Comparison of ENCODE assay signal across 18 cellular contexts in the genomic region with DNA sequence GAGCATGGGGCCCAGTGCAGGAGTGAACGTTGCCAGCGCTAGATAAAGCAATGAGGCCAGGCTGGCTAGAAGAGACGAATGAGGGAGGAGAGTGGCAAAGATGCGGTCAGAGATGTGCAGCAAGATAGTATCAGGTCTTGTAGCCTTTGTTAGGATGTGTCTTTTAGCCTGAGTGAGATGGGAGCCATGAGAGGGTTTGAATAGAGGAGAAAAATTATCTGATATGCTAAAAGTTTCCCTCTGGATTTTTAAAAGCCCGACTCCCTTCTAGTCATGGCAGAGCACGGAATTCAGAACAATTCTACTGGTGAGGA. TPM values are rescaled to one million over a fixed set of nuclear protein-coding genes. Genes with fewer than 3 reads are reported as not detected.
DNase-seq lines count a peak whose midpoint lies in the region; ATAC-seq and TF ChIP-seq lines count a peak whose summit lies in the region.
"Had no signal": no experiment of that assay in that cellular context is flagged by ENCODE, and none has a peak within 500 bp of the region (broad histone marks: within the 10 kb centered on the region; RNA-seq: fewer than 3 reads in every experiment).

No MANE protein-coding gene starts in this region.

- H3K27ac ChIP-seq in BLaER1 (no peak overlapping the region), fibroblast of lung (ENCODE audit: insufficient read depth, low read length) (peak overlapping the region; percentile 79), rectal smooth muscle tissue (ENCODE audit: low read depth, low read length) (peak overlapping the region; percentile 30)
- H3K27ac ChIP-seq: neutrophil had no signal

- H3K9me3 Mint-ChIP-seq in WTC11, result no peaks in the 10 kb centered on the region
- H3K9me3 Mint-ChIP-seq in T-helper 2 cell treated with Interferon-gamma antibody and Interleukin-4, amounts not matched to agents 5 μg/mL and 100 μg/mL, for 36 hours, result no peaks in the 10 kb centered on the region

- H3K79me2 ChIP-seq in fibroblast of lung (ENCODE audit: control insufficient read depth, insufficient read depth, low read length), result no peaks in the 10 kb centered on the region

- H3K4me2 ChIP-seq in BLaER1 (peak overlapping the region; percentile 37), fibroblast of lung (ENCODE audit: extremely low read depth, insufficient read depth, low read length) (no peak overlapping the region)

- H3K36me3 Mint-ChIP-seq in WTC11, result no peaks in the 10 kb centered on the region
- H3K36me3 Mint-ChIP-seq in T-helper 2 cell treated with Interferon-gamma antibody and Interleukin-4, amounts not matched to agents 5 μg/mL and 100 μg/mL, for 36 hours (ENCODE audit: low read depth), result no peaks in the 10 kb centered on the region

- peak overlapping the region; percentile 25; the same call in 1 of the 2 replicates for H3K27ac Mint-ChIP-seq in WTC11
- H3K27ac Mint-ChIP-seq in T-helper 2 cell treated with Interferon-gamma antibody and Interleukin-4, amounts not matched to agents 5 μg/mL and 100 μg/mL, for 36 hours, result no peak overlapping the region

- no peak overlapping the region for H3K4me3 Mint-ChIP-seq in WTC11
- H3K4me3 Mint-ChIP-seq in T-helper 2 cell treated with Interferon-gamma antibody and Interleukin-4, amounts not matched to agents 5 μg/mL and 100 μg/mL, for 36 hours, result no peak overlapping the region

- H3K4me3 ChIP-seq in BLaER1 (no peak overlapping the region), fibroblast of lung (replicated peaks in 1 of 4; ENCODE audit: control extremely low read depth in 1 of 4, insufficient read depth in 1 of 4, low read depth in 3 of 4, low read length in 4 of 4) (no peak overlapping the region), rectal smooth muscle tissue (ENCODE audit: low read length) (no peak overlapping the region)
- H3K4me3 ChIP-seq: adrenal gland had no signal

- H2AFZ ChIP-seq in fibroblast of lung (ENCODE audit: low read length), result no peak overlapping the region

- DNase-seq in WTC11 (ENCODE audit: low spot score) (no peak), fibroblast of lung (ENCODE audit: low read depth in 2 of 2) (no peak), HK-2 (ENCODE audit: unreplicated experiment) (no peak)
- no peak for DNase-seq in T-helper 2 cell treated with Interferon-gamma antibody and Interleukin-4, amounts not matched to agents 5 μg/mL and 100 μg/mL, for 36 hours (ENCODE audit: low spot score)
- DNase-seq: activated CD4-positive, alpha-beta T cell treated with anti-CD3 and anti-CD28 coated beads for 48 hours; activated effector memory CD4-positive, alpha-beta T cell treated with Interleukin-2 at 50 U/mL for 16 hours; central memory CD4-positive, alpha-beta T cell; effector CD8-positive, alpha-beta T cell; kidney; NCI-H1105 treated with DMSO at 0.1 percent for 48 hours; NCI-H2171 treated with DMSO at 0.1 percent for 48 hours; right cardiac atrium had no signal

- H3K27me3 Mint-ChIP-seq in WTC11 (ENCODE audit: low read depth), result peaks cover 32% of the 10 kb centered on the region
- peaks cover 15% of the 10 kb centered on the region for H3K27me3 Mint-ChIP-seq in T-helper 2 cell treated with Interferon-gamma antibody and Interleukin-4, amounts not matched to agents 5 μg/mL and 100 μg/mL, for 36 hours (ENCODE audit: low read depth)

- H3K4me1 Mint-ChIP-seq in WTC11, result peaks cover 9% of the 10 kb centered on the region
- no peaks in the 10 kb centered on the region for H3K4me1 Mint-ChIP-seq in T-helper 2 cell treated with Interferon-gamma antibody and Interleukin-4, amounts not matched to agents 5 μg/mL and 100 μg/mL, for 36 hours (ENCODE audit: low read depth)

- H3K9me3 ChIP-seq in BLaER1 (peaks cover 9% of the 10 kb centered on the region; the same call in 1 of the 2 replicates), fibroblast of lung (ENCODE audit: control insufficient read depth, insufficient read depth, low read depth, low read length) (no peaks in the 10 kb centered on the region)
- H3K9me3 ChIP-seq: adrenal gland, neutrophil had no signal

- peaks cover 30% of the 10 kb centered on the region for H3K4me1 ChIP-seq in BLaER1
- H3K4me1 ChIP-seq in fibroblast of lung (ENCODE audit: control insufficient read depth, extremely low read depth, insufficient read depth, low read length), result peaks cover 4% of the 10 kb centered on the region
- H3K4me1 ChIP-seq in rectal smooth muscle tissue (ENCODE audit: control insufficient read depth, insufficient read depth, low read length), result no peaks in the 10 kb centered on the region

- POLR2A ChIA-PET in WTC11 (lab: Charles Lee), result interaction anchor here (0.6 kb wide), 1 partner anchor 180 kb away, joined by 5 read pairs; no protein-coding TSS in a partner anchor

- H3K36me3 ChIP-seq in BLaER1 (no peaks in the 10 kb centered on the region), fibroblast of lung (ENCODE audit: control insufficient read depth, insufficient read depth, low read length) (no peaks in the 10 kb centered on the region), rectal smooth muscle tissue (ENCODE audit: control insufficient read depth, insufficient read depth, low read length) (no peaks in the 10 kb centered on the region)
- H3K36me3 ChIP-seq: adrenal gland, neutrophil had no signal

- TF ChIP-seq CTCF in WTC11 (IDR thresholded peaks at IDR 0.05) (no peak), fibroblast of lung (conservative IDR thresholded peaks at IDR 0.05 in 1 of 2, IDR thresholded peaks at IDR 0.05 in 1 of 2; ENCODE audit: low read depth in 1 of 2, low read length in 2 of 2) (no peak)

- H3K27me3 ChIP-seq in BLaER1, result no peaks in the 10 kb centered on the region
- H3K27me3 ChIP-seq in fibroblast of lung (ENCODE audit: control insufficient read depth, insufficient read depth, low read length), result no peaks in the 10 kb centered on the region
- H3K27me3 ChIP-seq in rectal smooth muscle tissue (ENCODE audit: control insufficient read depth, insufficient read depth, low read length), result no peaks in the 10 kb centered on the region
- H3K27me3 ChIP-seq: adrenal gland had no signal

- no peaks in the 10 kb centered on the region for H4K20me1 ChIP-seq in BLaER1
- H4K20me1 ChIP-seq in fibroblast of lung (ENCODE audit: control insufficient read depth, extremely low read depth, insufficient read depth, low read length), result no peaks in the 10 kb centered on the region

- CTCF ChIA-PET in WTC11 (lab: Charles Lee), result interaction anchor here (1.7 to 3.0 kb wide), 3 partner anchors 13 to 44 kb away, joined by 9 to 21 read pairs (median 9); a partner anchor contains a TSS

- no peak for ATAC-seq in WTC11
- ATAC-seq in GM19463 (IDR thresholded peaks at IDR 0.05; ENCODE audit: unreplicated experiment), result no peak
- ATAC-seq in GM18867 (IDR thresholded peaks at IDR 0.05; ENCODE audit: unreplicated experiment), result no peak

- H3K9ac ChIP-seq in BLaER1, result no peak overlapping the region
- H3K9ac ChIP-seq in fibroblast of lung (ENCODE audit: insufficient read depth, low read length), result no peak overlapping the region
- H3K9ac ChIP-seq in rectal smooth muscle tissue (ENCODE audit: low read length), result no peak overlapping the region

TF ChIP-seq in WTC11, 78 proteins besides CTCF, POLR2A, EP300 and RAD21 (continues in another document):
- no peak for TF ChIP-seq GTF2I (CRISPR knock-in tag; conservative IDR thresholded peaks at IDR 0.05)
- TF ChIP-seq JAZF1 (CRISPR knock-in tag; IDR thresholded peaks at IDR 0.05), result no peak
- TF ChIP-seq, protein P1, sequence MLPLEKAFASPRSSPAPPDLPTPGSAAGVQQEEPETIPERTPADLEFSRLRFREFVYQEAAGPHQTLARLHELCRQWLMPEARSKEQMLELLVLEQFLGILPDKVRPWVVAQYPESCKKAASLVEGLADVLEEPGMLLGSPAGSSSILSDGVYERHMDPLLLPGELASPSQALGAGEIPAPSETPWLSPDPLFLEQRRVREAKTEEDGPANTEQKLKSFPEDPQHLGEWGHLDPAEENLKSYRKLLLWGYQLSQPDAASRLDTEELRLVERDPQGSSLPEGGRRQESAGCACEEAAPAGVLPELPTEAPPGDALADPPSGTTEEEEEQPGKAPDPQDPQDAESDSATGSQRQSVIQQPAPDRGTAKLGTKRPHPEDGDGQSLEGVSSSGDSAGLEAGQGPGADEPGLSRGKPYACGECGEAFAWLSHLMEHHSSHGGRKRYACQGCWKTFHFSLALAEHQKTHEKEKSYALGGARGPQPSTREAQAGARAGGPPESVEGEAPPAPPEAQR (CRISPR knock-in tag; IDR thresholded peaks at IDR 0.05), result no peak
- no peak for TF ChIP-seq ZNF232 (CRISPR knock-in tag; IDR thresholded peaks at IDR 0.05)
- TF ChIP-seq, protein P2, sequence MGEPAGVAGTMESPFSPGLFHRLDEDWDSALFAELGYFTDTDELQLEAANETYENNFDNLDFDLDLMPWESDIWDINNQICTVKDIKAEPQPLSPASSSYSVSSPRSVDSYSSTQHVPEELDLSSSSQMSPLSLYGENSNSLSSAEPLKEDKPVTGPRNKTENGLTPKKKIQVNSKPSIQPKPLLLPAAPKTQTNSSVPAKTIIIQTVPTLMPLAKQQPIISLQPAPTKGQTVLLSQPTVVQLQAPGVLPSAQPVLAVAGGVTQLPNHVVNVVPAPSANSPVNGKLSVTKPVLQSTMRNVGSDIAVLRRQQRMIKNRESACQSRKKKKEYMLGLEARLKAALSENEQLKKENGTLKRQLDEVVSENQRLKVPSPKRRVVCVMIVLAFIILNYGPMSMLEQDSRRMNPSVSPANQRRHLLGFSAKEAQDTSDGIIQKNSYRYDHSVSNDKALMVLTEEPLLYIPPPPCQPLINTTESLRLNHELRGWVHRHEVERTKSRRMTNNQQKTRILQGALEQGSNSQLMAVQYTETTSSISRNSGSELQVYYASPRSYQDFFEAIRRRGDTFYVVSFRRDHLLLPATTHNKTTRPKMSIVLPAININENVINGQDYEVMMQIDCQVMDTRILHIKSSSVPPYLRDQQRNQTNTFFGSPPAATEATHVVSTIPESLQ (CRISPR knock-in tag; IDR thresholded peaks at IDR 0.05), result no peak
- no peak for TF ChIP-seq MXD4 (CRISPR knock-in tag; IDR thresholded peaks at IDR 0.05; ENCODE audit: borderline replicate concordance)
- TF ChIP-seq, protein P3, sequence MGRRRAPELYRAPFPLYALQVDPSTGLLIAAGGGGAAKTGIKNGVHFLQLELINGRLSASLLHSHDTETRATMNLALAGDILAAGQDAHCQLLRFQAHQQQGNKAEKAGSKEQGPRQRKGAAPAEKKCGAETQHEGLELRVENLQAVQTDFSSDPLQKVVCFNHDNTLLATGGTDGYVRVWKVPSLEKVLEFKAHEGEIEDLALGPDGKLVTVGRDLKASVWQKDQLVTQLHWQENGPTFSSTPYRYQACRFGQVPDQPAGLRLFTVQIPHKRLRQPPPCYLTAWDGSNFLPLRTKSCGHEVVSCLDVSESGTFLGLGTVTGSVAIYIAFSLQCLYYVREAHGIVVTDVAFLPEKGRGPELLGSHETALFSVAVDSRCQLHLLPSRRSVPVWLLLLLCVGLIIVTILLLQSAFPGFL (CRISPR knock-in tag; IDR thresholded peaks at IDR 0.05; ENCODE audit: borderline replicate concordance), result no peak
- TF ChIP-seq ETV6 (CRISPR knock-in tag; IDR thresholded peaks at IDR 0.05), result no peak

RNA-seq across cellular contexts. Expression of a gene that starts 12.2 kb away (rescaled TPM):
- total RNA-seq in WTC11 (2021) (9.5 to 12.4 TPM (median 11.0 TPM) in 3 replicates), fibroblast of lung (56.5 and 148 TPM in 2 replicates)
- polyA plus RNA-seq in fibroblast of lung, result 121 and 291 TPM in 2 replicates
- 89.4 and 192 TPM in 2 replicates for polyA plus RNA-seq in fibroblast of lung (2012)
- polyA minus RNA-seq in fibroblast of lung (ENCODE audit: low replicate concordance), result 200 and 307 TPM in 2 replicates
